3 cellular contexts compared by ENCODE assay signal in the genomic region with DNA sequence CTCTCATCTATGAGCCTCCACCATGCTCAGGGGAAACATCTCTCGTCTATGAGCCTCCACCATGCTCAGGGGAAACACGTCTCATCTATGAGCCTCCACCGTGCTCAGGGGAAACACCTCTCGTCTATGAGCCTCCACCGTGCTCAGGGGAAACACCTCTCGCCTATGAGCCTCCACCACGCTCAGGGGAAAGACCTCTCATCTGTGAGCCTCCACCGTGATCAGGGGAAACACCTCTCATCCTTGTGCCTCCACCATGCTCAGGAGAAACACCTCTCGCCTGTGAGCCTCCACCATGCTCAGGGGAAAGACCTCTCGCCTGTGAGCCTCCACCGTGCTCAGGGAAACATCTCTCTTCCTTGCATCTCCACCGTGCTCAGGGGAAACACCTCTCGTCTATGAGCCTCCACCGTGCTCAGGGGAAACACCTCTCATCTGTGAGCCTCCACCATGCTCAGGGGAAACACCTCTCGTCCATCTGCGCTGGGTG. TPM values are rescaled to one million over a fixed set of nuclear protein-coding genes. Genes with fewer than 3 reads are reported as not detected.
"Had no signal": no experiment of that assay in that cellular context is flagged by ENCODE, and none has a peak within 500 bp of the region (broad histone marks: within the 10 kb centered on the region; RNA-seq: fewer than 3 reads in every experiment).

No MANE protein-coding gene starts in this region.

RNA-seq across cellular contexts. Expression of a gene that starts 30.3 kb away (rescaled TPM):
- total RNA-seq: glomerular endothelial cell had no signal
- polyA plus RNA-seq: naive thymus-derived CD8-positive, alpha-beta T cell; SK-N-SH had no signal
